In genomic region chr3:182794455-182794773, GRCh38 we compare ENCODE assay signal across 8 cellular contexts. TPM values are rescaled to one million over a fixed set of nuclear protein-coding genes. Genes with fewer than 3 reads are reported as not detected.
DNase-seq lines count a peak whose midpoint lies in the region; ATAC-seq, FAIRE-seq and TF ChIP-seq lines count a peak whose summit lies in the region.

No MANE protein-coding gene starts in this region.

- peak overlapping the region; percentile 80 for H3K4me2 ChIP-seq in A549

- peak overlapping the region; percentile 81 for H3K9ac ChIP-seq in HUES6 (ENCODE audit: low read length)

- DNase-seq in A549 (ENCODE audit: low read depth in 1 of 2, low spot score in 1 of 2) (no peak), brain microvascular endothelial cell (no peak), mesothelial cell of epicardium (ENCODE audit: low spot score in 2 of 2, unreplicated experiment in 2 of 2) (no peak), GM13977 (ENCODE audit: low spot score) (no peak), HT-29 (ENCODE audit: low spot score) (no peak)

- peaks cover 26% of the 10 kb centered on the region for H3K4me1 Mint-ChIP-seq in mesothelial cell of epicardium

- H3K9me3 ChIP-seq in A549 (no peaks in the 10 kb centered on the region), HUES6 (ENCODE audit: control insufficient read depth, insufficient read depth, low read depth, low read length) (no peaks in the 10 kb centered on the region)

- no peak for TF ChIP-seq CTCF in A549 (IDR thresholded peaks at IDR 0.05)
- TF ChIP-seq CTCF in brain microvascular endothelial cell (IDR thresholded peaks at IDR 0.05; ENCODE audit: low read depth, low read length, missing control alignments): no peak
- no peak for TF ChIP-seq CTCF in mesothelial cell of epicardium (IDR thresholded peaks at IDR 0.05; ENCODE audit: unreplicated experiment)
- no peak for TF ChIP-seq CTCF in GM13977 (IDR thresholded peaks at IDR 0.05; ENCODE audit: extremely low read depth, insufficient read depth, missing control alignments)

- peak overlapping the region; percentile 98 for H3K4me3 ChIP-seq in A549
- peak overlapping the region; percentile 98 for H3K4me3 ChIP-seq in HUES6 (ENCODE audit: low read depth, low read length)
- peak overlapping the region; percentile 88 for H3K4me3 ChIP-seq in brain microvascular endothelial cell (ENCODE audit: low read depth, low read length)

- peak overlapping the region; percentile 87 to 93 for H3K27ac ChIP-seq in A549
- no peak overlapping the region for H3K27ac ChIP-seq in HUES6 (ENCODE audit: low read depth, low read length)
- H3K27ac ChIP-seq in brain microvascular endothelial cell: peak overlapping the region; percentile 65

- H3K4me3 Mint-ChIP-seq in mesothelial cell of epicardium: peak overlapping the region; percentile 87

- no peaks in the 10 kb centered on the region for H3K9me3 Mint-ChIP-seq in mesothelial cell of epicardium

- TF ChIP-seq EP300 in A549 (IDR thresholded peaks at IDR 0.05): no peak

- in situ Hi-C loops in brain microvascular endothelial cell (cut with HindIII; ENCODE audit: low pct_ligation_motif_present, low sequenced_read_pairs): no loop called here
- in situ Hi-C loops in GM13977 (cut with MboI; ENCODE audit: low pct_unique_long_range_greater_than_20kb, low sequenced_read_pairs, unreplicated experiment): no loop called here

- WGBS in A549 (ENCODE audit: missing lambda C conversion rate): 11% methylated on average over 6 of the region's 6 CpGs

- H3K4me1 ChIP-seq in A549 (peaks cover 10% of the 10 kb centered on the region), HUES6 (ENCODE audit: control insufficient read depth, insufficient read depth, low read length) (peaks cover 10% of the 10 kb centered on the region)

- peaks cover 30% of the 10 kb centered on the region for H3K27me3 ChIP-seq in HUES6 (ENCODE audit: control insufficient read depth, insufficient read depth, low read length)
- no peaks in the 10 kb centered on the region for H3K27me3 ChIP-seq in brain microvascular endothelial cell (replicated peaks)

- FAIRE-seq in A549 (lab: Jason Lieb, UNC): no peak

- no peak for TF ChIP-seq RAD21 in A549 (conservative IDR thresholded peaks at IDR 0.05 in 1 of 2, IDR thresholded peaks at IDR 0.05 in 1 of 2)

- H3K36me3 ChIP-seq in HUES6 (ENCODE audit: control insufficient read depth, insufficient read depth, low read length) (no peaks in the 10 kb centered on the region), brain microvascular endothelial cell (replicated peaks) (no peaks in the 10 kb centered on the region)

- no peak for ATAC-seq in A549
- ATAC-seq in HG02623 (IDR thresholded peaks at IDR 0.05; ENCODE audit: unreplicated experiment): no peak
- no peak for ATAC-seq in HG03565 (IDR thresholded peaks at IDR 0.05; ENCODE audit: unreplicated experiment)

- H3K27me3 Mint-ChIP-seq in mesothelial cell of epicardium (ENCODE audit: low read depth): no peaks in the 10 kb centered on the region

- TF ChIP-seq POLR2A in A549 (IDR thresholded peaks at IDR 0.05; ENCODE audit: low read length): no peak

- CTCF ChIA-PET in A549 (lab: Yijun Ruan, JAX): no interaction called here

- peak overlapping the region; percentile 90 for H3K27ac Mint-ChIP-seq in mesothelial cell of epicardium

- POLR2A ChIA-PET in A549 (lab: Yijun Ruan, JAX): interaction anchor here (1.3 kb wide), 1 partner anchor 80 kb away, joined by 3 read pairs; no protein-coding TSS in a partner anchor

- no peaks in the 10 kb centered on the region for H3K36me3 Mint-ChIP-seq in mesothelial cell of epicardium

TF ChIP-seq in A549, 52 proteins besides CTCF, POLR2A, EP300 and RAD21:
- TF ChIP-seq HOXB5 (CRISPR knock-in tag; IDR thresholded peaks at IDR 0.05): no peak
- TF ChIP-seq TFCP2L1 (CRISPR knock-in tag; IDR thresholded peaks at IDR 0.05): no peak
- TF ChIP-seq HEYL (CRISPR knock-in tag; IDR thresholded peaks at IDR 0.05): no peak
- TF ChIP-seq KDM5A (IDR thresholded peaks at IDR 0.05): no peak
- TF ChIP-seq BHLHE40 (IDR thresholded peaks at IDR 0.05; ENCODE audit: low read depth, low read length): no peak
- TF ChIP-seq ZFP36 (IDR thresholded peaks at IDR 0.05; ENCODE audit: borderline replicate concordance, partially characterized antibody): no peak
- no peak for TF ChIP-seq RCOR1 (IDR thresholded peaks at IDR 0.05; ENCODE audit: low read depth, low read length)
- no peak for TF ChIP-seq PBX3 (IDR thresholded peaks at IDR 0.05)
- TF ChIP-seq, protein P1, sequence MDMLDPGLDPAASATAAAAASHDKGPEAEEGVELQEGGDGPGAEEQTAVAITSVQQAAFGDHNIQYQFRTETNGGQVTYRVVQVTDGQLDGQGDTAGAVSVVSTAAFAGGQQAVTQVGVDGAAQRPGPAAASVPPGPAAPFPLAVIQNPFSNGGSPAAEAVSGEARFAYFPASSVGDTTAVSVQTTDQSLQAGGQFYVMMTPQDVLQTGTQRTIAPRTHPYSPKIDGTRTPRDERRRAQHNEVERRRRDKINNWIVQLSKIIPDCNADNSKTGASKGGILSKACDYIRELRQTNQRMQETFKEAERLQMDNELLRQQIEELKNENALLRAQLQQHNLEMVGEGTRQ (IDR thresholded peaks at IDR 0.05): no peak
- no peak for TF ChIP-seq FOXS1 (CRISPR knock-in tag; IDR thresholded peaks at IDR 0.05)
- no peak for TF ChIP-seq CBX2 (IDR thresholded peaks at IDR 0.05; ENCODE audit: borderline replicate concordance, low read depth)
- TF ChIP-seq ZNF302 (CRISPR knock-in tag; IDR thresholded peaks at IDR 0.05): no peak
- no peak for TF ChIP-seq MAZ (IDR thresholded peaks at IDR 0.05; ENCODE audit: borderline replicate concordance, low read depth, low read length)
- TF ChIP-seq, protein P2, sequence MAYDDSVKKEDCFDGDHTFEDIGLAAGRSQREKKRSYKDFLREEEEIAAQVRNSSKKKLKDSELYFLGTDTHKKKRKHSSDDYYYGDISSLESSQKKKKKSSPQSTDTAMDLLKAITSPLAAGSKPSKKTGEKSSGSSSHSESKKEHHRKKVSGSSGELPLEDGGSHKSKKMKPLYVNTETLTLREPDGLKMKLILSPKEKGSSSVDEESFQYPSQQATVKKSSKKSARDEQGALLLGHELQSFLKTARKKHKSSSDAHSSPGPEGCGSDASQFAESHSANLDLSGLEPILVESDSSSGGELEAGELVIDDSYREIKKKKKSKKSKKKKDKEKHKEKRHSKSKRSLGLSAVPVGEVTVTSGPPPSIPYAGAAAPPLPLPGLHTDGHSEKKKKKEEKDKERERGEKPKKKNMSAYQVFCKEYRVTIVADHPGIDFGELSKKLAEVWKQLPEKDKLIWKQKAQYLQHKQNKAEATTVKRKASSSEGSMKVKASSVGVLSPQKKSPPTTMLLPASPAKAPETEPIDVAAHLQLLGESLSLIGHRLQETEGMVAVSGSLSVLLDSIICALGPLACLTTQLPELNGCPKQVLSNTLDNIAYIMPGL (CRISPR knock-in tag; IDR thresholded peaks at IDR 0.05; ENCODE audit: borderline replicate concordance): no peak
- no peak for TF ChIP-seq ZC3H11A (IDR thresholded peaks at IDR 0.05)
- no peak for TF ChIP-seq EHMT2 (IDR thresholded peaks at IDR 0.05; ENCODE audit: low read depth)
- no peak for TF ChIP-seq HOXA7 (CRISPR knock-in tag; IDR thresholded peaks at IDR 0.05)

RNA-seq across cellular contexts. Expression of gene ATP11B, which starts 1.1 kb away (rescaled TPM):
- 16.5 and 17.2 TPM in 2 replicates for polyA plus RNA-seq in A549 (2011; rRNA removed)
- polyA plus RNA-seq in A549 (2012; cell fraction: cytosol; rRNA removed): 2.3 and 2.6 TPM in 2 replicates
- polyA plus RNA-seq in A549 (2012; cell fraction: nucleus; rRNA removed): 1.8 and 2.9 TPM in 2 replicates
- 9.1 to 10.1 TPM (median 10.0 TPM) in 3 replicates for polyA plus RNA-seq in A549 (2017; fragmentation: RNase III; extraction: RNeasy Plus Mini Kit Qiagen cat#74134 plus additional on column Dnase treatment)
- 11.2 and 13.3 TPM in 2 replicates for polyA minus RNA-seq in A549 (2011; rRNA and poly(A)+ RNA removed)
- total RNA-seq in mesothelial cell of epicardium: 72.3 to 76.1 TPM (median 73.9 TPM) in 3 replicates
- 44.1 and 59.4 TPM in 2 replicates for total RNA-seq in HT-29 (2014; rRNA removed; shearing (Covaris generic))
